ENCODE assay signal across 1 cellular context in the genomic region with DNA sequence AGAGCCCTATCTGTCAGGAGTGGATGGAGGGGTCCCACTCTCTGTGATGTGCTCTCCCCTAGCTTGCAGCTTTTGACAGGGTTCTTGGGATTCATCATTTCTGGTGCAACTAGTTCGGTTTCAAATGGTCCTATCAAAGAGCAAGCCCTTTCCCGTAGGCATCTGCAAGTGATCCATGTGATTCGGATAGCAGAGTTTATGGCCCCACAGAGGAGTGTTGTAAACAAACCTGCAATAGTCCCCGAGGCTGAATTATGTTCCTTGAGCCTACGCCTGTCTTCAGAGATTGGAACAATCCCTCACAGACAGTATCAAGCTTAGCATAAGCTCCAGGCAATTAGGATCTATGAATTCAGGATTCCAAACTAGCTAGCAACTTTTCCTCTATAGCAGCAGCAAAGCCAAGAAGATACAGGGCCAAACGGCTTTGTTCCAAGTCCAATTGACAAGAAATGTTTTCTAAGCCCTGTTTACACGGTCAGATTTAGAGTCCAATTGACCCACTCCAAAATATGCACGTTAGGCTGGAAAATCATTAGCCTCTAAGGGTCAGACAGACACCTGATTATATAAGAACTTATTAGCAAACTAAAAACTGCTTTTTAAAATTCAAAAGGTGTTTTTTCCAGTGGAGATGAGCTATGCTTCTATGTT.
TF ChIP-seq lines count a peak whose summit lies in the region.

No MANE protein-coding gene starts in this region.

TF ChIP-seq in HepG2, 621 proteins besides CTCF, POLR2A, EP300 and RAD21 (continued from another document):
- TF ChIP-seq, protein P1, sequence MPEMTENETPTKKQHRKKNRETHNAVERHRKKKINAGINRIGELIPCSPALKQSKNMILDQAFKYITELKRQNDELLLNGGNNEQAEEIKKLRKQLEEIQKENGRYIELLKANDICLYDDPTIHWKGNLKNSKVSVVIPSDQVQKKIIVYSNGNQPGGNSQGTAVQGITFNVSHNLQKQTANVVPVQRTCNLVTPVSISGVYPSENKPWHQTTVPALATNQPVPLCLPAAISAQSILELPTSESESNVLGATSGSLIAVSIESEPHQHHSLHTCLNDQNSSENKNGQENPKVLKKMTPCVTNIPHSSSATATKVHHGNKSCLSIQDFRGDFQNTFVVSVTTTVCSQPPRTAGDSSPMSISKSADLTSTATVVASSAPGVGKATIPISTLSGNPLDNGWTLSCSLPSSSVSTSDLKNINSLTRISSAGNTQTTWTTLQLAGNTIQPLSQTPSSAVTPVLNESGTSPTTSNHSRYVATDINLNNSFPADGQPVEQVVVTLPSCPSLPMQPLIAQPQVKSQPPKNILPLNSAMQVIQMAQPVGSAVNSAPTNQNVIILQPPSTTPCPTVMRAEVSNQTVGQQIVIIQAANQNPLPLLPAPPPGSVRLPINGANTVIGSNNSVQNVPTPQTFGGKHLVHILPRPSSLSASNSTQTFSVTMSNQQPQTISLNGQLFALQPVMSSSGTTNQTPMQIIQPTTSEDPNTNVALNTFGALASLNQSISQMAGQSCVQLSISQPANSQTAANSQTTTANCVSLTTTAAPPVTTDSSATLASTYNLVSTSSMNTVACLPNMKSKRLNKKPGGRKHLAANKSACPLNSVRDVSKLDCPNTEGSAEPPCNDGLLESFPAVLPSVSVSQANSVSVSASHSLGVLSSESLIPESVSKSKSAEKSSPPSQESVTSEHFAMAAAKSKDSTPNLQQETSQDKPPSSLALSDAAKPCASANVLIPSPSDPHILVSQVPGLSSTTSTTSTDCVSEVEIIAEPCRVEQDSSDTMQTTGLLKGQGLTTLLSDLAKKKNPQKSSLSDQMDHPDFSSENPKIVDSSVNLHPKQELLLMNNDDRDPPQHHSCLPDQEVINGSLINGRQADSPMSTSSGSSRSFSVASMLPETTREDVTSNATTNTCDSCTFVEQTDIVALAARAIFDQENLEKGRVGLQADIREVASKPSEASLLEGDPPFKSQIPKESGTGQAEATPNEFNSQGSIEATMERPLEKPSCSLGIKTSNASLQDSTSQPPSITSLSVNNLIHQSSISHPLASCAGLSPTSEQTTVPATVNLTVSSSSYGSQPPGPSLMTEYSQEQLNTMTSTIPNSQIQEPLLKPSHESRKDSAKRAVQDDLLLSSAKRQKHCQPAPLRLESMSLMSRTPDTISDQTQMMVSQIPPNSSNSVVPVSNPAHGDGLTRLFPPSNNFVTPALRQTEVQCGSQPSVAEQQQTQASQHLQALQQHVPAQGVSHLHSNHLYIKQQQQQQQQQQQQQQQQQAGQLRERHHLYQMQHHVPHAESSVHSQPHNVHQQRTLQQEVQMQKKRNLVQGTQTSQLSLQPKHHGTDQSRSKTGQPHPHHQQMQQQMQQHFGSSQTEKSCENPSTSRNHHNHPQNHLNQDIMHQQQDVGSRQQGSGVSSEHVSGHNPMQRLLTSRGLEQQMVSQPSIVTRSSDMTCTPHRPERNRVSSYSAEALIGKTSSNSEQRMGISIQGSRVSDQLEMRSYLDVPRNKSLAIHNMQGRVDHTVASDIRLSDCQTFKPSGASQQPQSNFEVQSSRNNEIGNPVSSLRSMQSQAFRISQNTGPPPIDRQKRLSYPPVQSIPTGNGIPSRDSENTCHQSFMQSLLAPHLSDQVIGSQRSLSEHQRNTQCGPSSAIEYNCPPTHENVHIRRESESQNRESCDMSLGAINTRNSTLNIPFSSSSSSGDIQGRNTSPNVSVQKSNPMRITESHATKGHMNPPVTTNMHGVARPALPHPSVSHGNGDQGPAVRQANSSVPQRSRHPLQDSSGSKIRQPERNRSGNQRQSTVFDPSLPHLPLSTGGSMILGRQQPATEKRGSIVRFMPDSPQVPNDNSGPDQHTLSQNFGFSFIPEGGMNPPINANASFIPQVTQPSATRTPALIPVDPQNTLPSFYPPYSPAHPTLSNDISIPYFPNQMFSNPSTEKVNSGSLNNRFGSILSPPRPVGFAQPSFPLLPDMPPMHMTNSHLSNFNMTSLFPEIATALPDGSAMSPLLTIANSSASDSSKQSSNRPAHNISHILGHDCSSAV (CRISPR knock-in tag; IDR thresholded peaks at IDR 0.05; ENCODE audit: borderline replicate concordance) = no peak
- TF ChIP-seq ADNP (CRISPR knock-in tag; IDR thresholded peaks at IDR 0.05) = no peak
TF ChIP-seq in HepG2: peak in this region for 0.
